ENCODE assay signal across 19 cellular contexts in the genomic region with DNA sequence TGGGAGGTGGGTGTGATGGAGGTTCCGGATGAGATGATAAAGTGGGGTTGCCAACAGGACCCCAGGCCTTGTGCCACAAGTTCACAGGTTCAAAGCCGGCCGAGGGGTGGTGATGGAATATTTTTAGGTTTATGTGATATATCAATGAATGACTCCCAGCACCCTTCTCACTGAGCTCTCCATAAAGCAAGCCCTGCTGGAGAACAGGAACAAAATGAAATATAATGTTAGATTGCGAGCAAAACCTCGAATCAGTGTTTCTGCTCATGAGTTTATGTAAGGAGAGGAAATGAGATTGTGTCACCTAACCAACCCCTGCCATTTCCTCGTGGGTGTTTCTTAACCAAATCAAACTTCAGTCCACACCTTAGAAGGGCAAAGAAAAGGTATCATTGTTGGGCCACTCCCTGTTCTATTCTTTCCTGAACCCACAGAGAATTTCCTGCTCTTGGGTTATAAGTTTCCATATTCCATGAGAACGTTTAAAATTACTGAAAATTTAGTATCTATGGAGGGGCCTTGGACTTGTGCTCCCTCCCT.
A peak's percentile ranks its signal among the peaks of the same experiment; 100 is the strongest.
DNase-seq lines count a peak whose midpoint lies in the region; ATAC-seq and TF ChIP-seq lines count a peak whose summit lies in the region.
"Had no signal": no experiment of that assay in that cellular context is flagged by ENCODE, and none has a peak within 500 bp of the region (broad histone marks: within the 10 kb centered on the region; RNA-seq: fewer than 3 reads in every experiment).

No MANE protein-coding gene starts in this region.

- H3K4me1 ChIP-seq in body of pancreas (peaks cover 24% of the 10 kb centered on the region), esophagus squamous epithelium (peaks cover 0 to 27% (median 4%) of the 10 kb centered on the region in 3 donors), stomach (peaks cover 0 to 13% (median 6%) of the 10 kb centered on the region in 4 donors), hepatocyte (ENCODE audit: insufficient read depth) (no peaks in the 10 kb centered on the region), testis (no peaks in the 10 kb centered on the region)

- ATAC-seq in body of pancreas, result peak; percentile 43

- H3K27ac Mint-ChIP-seq in activated CD4-positive, alpha-beta memory T cell treated with anti-CD3 and anti-CD28 coated beads, Interleukin-2, amount 10 ng/mL, durations not matched to agents 7 days and 5 days, result peak overlapping the region; percentile 9
- H3K27ac Mint-ChIP-seq in activated CD4-positive, alpha-beta memory T cell treated with anti-CD3 and anti-CD28 coated beads for 36 hours, result no peak overlapping the region

- H2AFZ ChIP-seq in hepatocyte, result no peak overlapping the region

- no peaks in the 10 kb centered on the region for H4K20me1 ChIP-seq in hepatocyte (ENCODE audit: insufficient read depth, poor library complexity, severe bottlenecking)

- TF ChIP-seq POLR2A in body of pancreas (IDR thresholded peaks at IDR 0.05) (no peak), esophagus squamous epithelium (IDR thresholded peaks at IDR 0.05) (no peak), stomach (IDR thresholded peaks at IDR 0.05) (no peak), testis (IDR thresholded peaks at IDR 0.05) (no peak)

- peaks cover 22% of the 10 kb centered on the region for H3K4me1 Mint-ChIP-seq in activated CD4-positive, alpha-beta memory T cell treated with anti-CD3 and anti-CD28 coated beads, Interleukin-2, amount 10 ng/mL, durations not matched to agents 7 days and 5 days
- H3K4me1 Mint-ChIP-seq in activated CD4-positive, alpha-beta memory T cell treated with anti-CD3 and anti-CD28 coated beads for 36 hours (ENCODE audit: low read depth), result peaks cover 9% of the 10 kb centered on the region

- H3K4me2 ChIP-seq in hepatocyte, result no peak overlapping the region

- no peak for DNase-seq in activated CD4-positive, alpha-beta memory T cell treated with anti-CD3 and anti-CD28 coated beads, Interleukin-2, amount 10 ng/mL, durations not matched to agents 7 days and 5 days
- no peak for DNase-seq in activated CD4-positive, alpha-beta memory T cell treated with anti-CD3 and anti-CD28 coated beads for 36 hours
- no peak for DNase-seq in body of pancreas
- DNase-seq in esophagus squamous epithelium (lab: John Stamatoyannopoulos, UW), result no peak
- DNase-seq in stomach, result no peak
- DNase-seq in hepatocyte (ENCODE audit: low spot score), result no peak
- no peak for DNase-seq in testis
- DNase-seq in AG08395 (ENCODE audit: low spot score), result no peak
- DNase-seq: COR-L47; DMS153; IMR-90; Kasumi-1; NCI-H1436; NCI-H2029; NCI-H2171 treated with DMSO at 0.1 percent for 48 hours; NCI-H446 treated with DMSO at 0.1 percent for 48 hours; NK-92 treated with Interleukin-12 subunit alpha and Interleukin-12 subunit beta, amount 100 ng/mL, for 24 hours had no signal

- no peaks in the 10 kb centered on the region for H3K36me3 Mint-ChIP-seq in activated CD4-positive, alpha-beta memory T cell treated with anti-CD3 and anti-CD28 coated beads, Interleukin-2, amount 10 ng/mL, durations not matched to agents 7 days and 5 days (ENCODE audit: low read depth)
- no peaks in the 10 kb centered on the region for H3K36me3 Mint-ChIP-seq in activated CD4-positive, alpha-beta memory T cell treated with anti-CD3 and anti-CD28 coated beads for 36 hours

- H3K9me2 ChIP-seq in hepatocyte (replicated peaks; ENCODE audit: insufficient read depth), result no peaks in the 10 kb centered on the region

- H3K9me3 ChIP-seq in body of pancreas (no peaks in the 10 kb centered on the region), esophagus squamous epithelium (no peaks in the 10 kb centered on the region), stomach (no peaks in the 10 kb centered on the region), hepatocyte (ENCODE audit: low read depth) (no peaks in the 10 kb centered on the region), testis (no peaks in the 10 kb centered on the region)

- H3K79me2 ChIP-seq in hepatocyte, result no peaks in the 10 kb centered on the region

- H3K27me3 ChIP-seq in body of pancreas (no peaks in the 10 kb centered on the region), esophagus squamous epithelium (no peaks in the 10 kb centered on the region), stomach (no peaks in the 10 kb centered on the region), hepatocyte (no peaks in the 10 kb centered on the region), testis (no peaks in the 10 kb centered on the region)

- intact Hi-C loops in activated CD4-positive, alpha-beta memory T cell treated with anti-CD3 and anti-CD28 coated beads for 36 hours (cut with micrococcal nuclease), result no loop called here
- intact Hi-C loops in body of pancreas (cut with DNase I) (no loop called here), esophagus squamous epithelium (cut with DNase I) (no loop called here), stomach (cut with DNase I; ENCODE audit: low total_unique reads) (no loop called here), testis (cut with DNase I; ENCODE audit: low total_unique reads) (loop anchor here (5.0 kb wide), 1 partner anchor 233 kb away; no protein-coding TSS in a partner anchor)

- H3K4me3 ChIP-seq in body of pancreas (no peak overlapping the region), esophagus squamous epithelium (no peak overlapping the region), stomach (no peak overlapping the region), hepatocyte (no peak overlapping the region), testis (no peak overlapping the region)

- TF ChIP-seq CTCF in body of pancreas (IDR thresholded peaks at IDR 0.05) (no peak), esophagus squamous epithelium (IDR thresholded peaks at IDR 0.05) (no peak), stomach (IDR thresholded peaks at IDR 0.05) (no peak), hepatocyte (IDR thresholded peaks at IDR 0.05; ENCODE audit: poor library complexity) (no peak), testis (IDR thresholded peaks at IDR 0.05) (no peak)

- peaks cover 12% of the 10 kb centered on the region for H3K27me3 Mint-ChIP-seq in activated CD4-positive, alpha-beta memory T cell treated with anti-CD3 and anti-CD28 coated beads, Interleukin-2, amount 10 ng/mL, durations not matched to agents 7 days and 5 days
- peaks cover 8% of the 10 kb centered on the region for H3K27me3 Mint-ChIP-seq in activated CD4-positive, alpha-beta memory T cell treated with anti-CD3 and anti-CD28 coated beads for 36 hours

- no peaks in the 10 kb centered on the region for H3K9me3 Mint-ChIP-seq in activated CD4-positive, alpha-beta memory T cell treated with anti-CD3 and anti-CD28 coated beads, Interleukin-2, amount 10 ng/mL, durations not matched to agents 7 days and 5 days
- H3K9me3 Mint-ChIP-seq in activated CD4-positive, alpha-beta memory T cell treated with anti-CD3 and anti-CD28 coated beads for 36 hours, result no peaks in the 10 kb centered on the region

- 30 to 31% methylated on average over 7 of the region's 7 CpGs for WGBS in body of pancreas, 2 donors
- 54 to 70% methylated on average over 7 of the region's 7 CpGs for WGBS in esophagus squamous epithelium, 2 donors
- 26 to 48% (median 35%) methylated on average over 7 of the region's 7 CpGs for WGBS in stomach, 5 donors
- 81% methylated on average over 7 of the region's 7 CpGs for WGBS in hepatocyte (ENCODE audit: low lambda C conversion rate, missing lambda C conversion rate)
- WGBS in testis, 2 donors, result 83 to 90% methylated on average over 7 of the region's 7 CpGs

- POLR2A ChIA-PET in activated CD4-positive, alpha-beta memory T cell treated with anti-CD3 and anti-CD28 coated beads, Interleukin-2, amount 10 ng/mL, durations not matched to agents 7 days and 5 days (lab: Charles Lee), result no interaction called here
- POLR2A ChIA-PET in activated CD4-positive, alpha-beta memory T cell treated with anti-CD3 and anti-CD28 coated beads for 36 hours (lab: Charles Lee), result no interaction called here

- TF ChIP-seq EP300 in stomach (IDR thresholded peaks at IDR 0.05), result no peak

- no peaks in the 10 kb centered on the region for H3K36me3 ChIP-seq in body of pancreas (replicated peaks in 1 of 2; ENCODE audit: insufficient read depth in 1 of 2, low read depth in 2 of 2)
- H3K36me3 ChIP-seq in esophagus squamous epithelium, result no peaks in the 10 kb centered on the region
- no peaks in the 10 kb centered on the region for H3K36me3 ChIP-seq in stomach
- H3K36me3 ChIP-seq in hepatocyte (replicated peaks; ENCODE audit: insufficient read depth, low read depth), result no peaks in the 10 kb centered on the region
- no peaks in the 10 kb centered on the region for H3K36me3 ChIP-seq in testis (ENCODE audit: low read depth, missing control alignments)

- CTCF ChIA-PET in activated CD4-positive, alpha-beta memory T cell treated with anti-CD3 and anti-CD28 coated beads, Interleukin-2, amount 10 ng/mL, durations not matched to agents 7 days and 5 days (lab: Charles Lee), result no interaction called here
- CTCF ChIA-PET in activated CD4-positive, alpha-beta memory T cell treated with anti-CD3 and anti-CD28 coated beads for 36 hours (lab: Charles Lee), result interaction anchor here (1.3 kb wide), 1 partner anchor 163 kb away, joined by 3 read pairs; no protein-coding TSS in a partner anchor

- H3K4me3 Mint-ChIP-seq in activated CD4-positive, alpha-beta memory T cell treated with anti-CD3 and anti-CD28 coated beads, Interleukin-2, amount 10 ng/mL, durations not matched to agents 7 days and 5 days, result no peak overlapping the region
- H3K4me3 Mint-ChIP-seq in activated CD4-positive, alpha-beta memory T cell treated with anti-CD3 and anti-CD28 coated beads for 36 hours, result no peak overlapping the region

- H3K27ac ChIP-seq in body of pancreas, result peak overlapping the region; percentile 27 to 56 (median 35)
- peak overlapping the region; percentile 73 to 85 (median 81) for H3K27ac ChIP-seq in esophagus squamous epithelium
- H3K27ac ChIP-seq in stomach, result peak overlapping the region; percentile 60 to 83 (median 81)
- no peak overlapping the region for H3K27ac ChIP-seq in hepatocyte
- no peak overlapping the region for H3K27ac ChIP-seq in testis
- H3K27ac ChIP-seq: C4-2B, RWPE1 had no signal

Comparison
In these comparisons a context has a peak if more than half of its experiments do, and no peak if none do; other contexts are left out.
1. H3K27ac ChIP-seq: peak in body of pancreas (4 of 4), esophagus squamous epithelium (4 of 4) and stomach (5 of 5); none in hepatocyte (single experiment) and testis (0 of 2).